In the genomic region with DNA sequence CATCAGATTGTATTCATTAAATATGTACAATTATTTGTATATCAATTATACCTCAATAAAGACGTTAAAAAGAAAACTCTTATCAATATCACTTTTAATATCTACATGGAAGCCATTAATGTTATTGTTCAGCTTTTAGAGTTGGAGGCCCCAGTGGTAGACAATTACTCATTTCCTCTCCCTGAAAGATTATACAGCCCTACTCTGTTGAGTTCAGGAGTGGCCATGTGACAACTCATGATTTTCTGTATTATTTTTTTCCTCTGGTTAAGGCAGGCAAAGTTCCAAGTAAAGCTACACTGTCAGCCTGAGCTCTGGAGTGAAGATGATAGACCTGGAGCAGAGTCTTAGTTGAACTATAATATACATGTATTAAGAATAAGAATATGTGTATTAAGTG, we compare ENCODE assay signal across 28 cellular contexts.
DNase-seq lines count a peak whose midpoint lies in the region; ATAC-seq, FAIRE-seq and TF ChIP-seq lines count a peak whose summit lies in the region.
"Had no signal": no experiment of that assay in that cellular context is flagged by ENCODE, and none has a peak within 500 bp of the region (broad histone marks: within the 10 kb centered on the region; RNA-seq: fewer than 3 reads in every experiment).

No MANE protein-coding gene starts in this region.

- H3K4me1 ChIP-seq in astrocyte (ENCODE audit: insufficient read depth, low read length) (no peaks in the 10 kb centered on the region), MM.1S (ENCODE audit: low read length) (peaks cover 19% of the 10 kb centered on the region), Peyer's patch (no peaks in the 10 kb centered on the region)
- H3K4me1 ChIP-seq: BLaER1 treated with 17β-estradiol and CSF1 and Interleukin-3, amounts not matched to agents 10 nM and 100 nM; colonic mucosa had no signal

- H3K36me3 ChIP-seq in astrocyte (ENCODE audit: insufficient read depth, low read length) (no peaks in the 10 kb centered on the region), MM.1S (replicated peaks; ENCODE audit: insufficient read depth, low read length) (no peaks in the 10 kb centered on the region), Peyer's patch (no peaks in the 10 kb centered on the region)
- H3K36me3 ChIP-seq: colonic mucosa, MG63 had no signal

- H3K9me2 ChIP-seq in MM.1S (replicated peaks; ENCODE audit: insufficient read depth, low read length), result no peaks in the 10 kb centered on the region

- peaks cover 6% of the 10 kb centered on the region for H3K4me1 Mint-ChIP-seq in activated CD4-positive, alpha-beta T cell treated with anti-CD3 and anti-CD28 coated beads for 36 hours
- H3K4me1 Mint-ChIP-seq in astrocyte (ENCODE audit: low read depth, unreplicated experiment) (no peaks in the 10 kb centered on the region), endothelial cell (ENCODE audit: unreplicated experiment) (no peaks in the 10 kb centered on the region)

- no peak for TF ChIP-seq POLR2A in Peyer's patch (IDR thresholded peaks at IDR 0.05)

- ATAC-seq in activated CD4-positive, alpha-beta T cell treated with anti-CD3 and anti-CD28 coated beads for 36 hours, result peak; percentile 39
- ATAC-seq: A549 had no signal

- CTCF ChIA-PET in activated CD4-positive, alpha-beta T cell treated with anti-CD3 and anti-CD28 coated beads for 36 hours (lab: Charles Lee), result interaction anchor here (1.0 kb wide), 1 partner anchor 25 kb away, joined by 3 read pairs; no protein-coding TSS in a partner anchor

- H3K9ac ChIP-seq in astrocyte (ENCODE audit: low read length) (no peak overlapping the region), MM.1S (ENCODE audit: low read length) (no peak overlapping the region)
- H3K9ac ChIP-seq: BLaER1 treated with 17β-estradiol and CSF1 and Interleukin-3, amounts not matched to agents 10 nM and 100 nM had no signal

- no peak overlapping the region for H3K4me3 ChIP-seq in astrocyte (ENCODE audit: insufficient read depth, low read depth, low read length)
- no peak overlapping the region for H3K4me3 ChIP-seq in foreskin fibroblast (ENCODE audit: low read depth in 1 of 2, low read length in 2 of 2)
- no peak overlapping the region for H3K4me3 ChIP-seq in MM.1S (ENCODE audit: low read length)
- no peak overlapping the region for H3K4me3 ChIP-seq in Peyer's patch
- H3K4me3 ChIP-seq: A549; BLaER1 treated with 17β-estradiol and CSF1 and Interleukin-3, amounts not matched to agents 10 nM and 100 nM; colonic mucosa; MG63 had no signal

- H3K27me3 ChIP-seq in astrocyte (ENCODE audit: insufficient read depth, low read length), result no peaks in the 10 kb centered on the region
- no peaks in the 10 kb centered on the region for H3K27me3 ChIP-seq in MM.1S (replicated peaks; ENCODE audit: insufficient read depth, low read length)
- no peaks in the 10 kb centered on the region for H3K27me3 ChIP-seq in Peyer's patch
- H3K27me3 ChIP-seq: BLaER1 treated with 17β-estradiol and CSF1 and Interleukin-3, amounts not matched to agents 10 nM and 100 nM; colonic mucosa; MG63 had no signal

- no peak overlapping the region for H2AFZ ChIP-seq in astrocyte (ENCODE audit: low read depth, low read length)
- H2AFZ ChIP-seq in MM.1S (ENCODE audit: low read length), result no peak overlapping the region

- peaks cover 18% of the 10 kb centered on the region for H3K9me3 ChIP-seq in astrocyte (ENCODE audit: insufficient read depth, low read depth, low read length)
- 0 out of 2 replicates have a peak, but pooled peaks cover 5% of the 10 kb centered on the region for H3K9me3 ChIP-seq in MM.1S (replicated peaks; ENCODE audit: insufficient read depth, low read length)
- peaks cover 0 to 20% (median 4%) of the 10 kb centered on the region in 4 donors for H3K9me3 ChIP-seq in Peyer's patch
- H3K9me3 ChIP-seq: colonic mucosa had no signal

- H3F3A ChIP-seq in MM.1S (ENCODE audit: insufficient read depth, low read length), result peaks cover 3% of the 10 kb centered on the region; the same call in 1 of the 2 replicates

- H3K4me2 ChIP-seq in astrocyte (ENCODE audit: low read length), result no peak overlapping the region
- no peak overlapping the region for H3K4me2 ChIP-seq in MM.1S (ENCODE audit: low read depth, low read length)
- H3K4me2 ChIP-seq: A549; BLaER1 treated with 17β-estradiol and CSF1 and Interleukin-3, amounts not matched to agents 10 nM and 100 nM had no signal

- peaks cover 6% of the 10 kb centered on the region for H3K36me3 Mint-ChIP-seq in activated CD4-positive, alpha-beta T cell treated with anti-CD3 and anti-CD28 coated beads for 36 hours (ENCODE audit: low read depth)
- H3K36me3 Mint-ChIP-seq in astrocyte (ENCODE audit: low read depth, unreplicated experiment) (no peaks in the 10 kb centered on the region), endothelial cell (ENCODE audit: low read depth, unreplicated experiment) (peaks cover 9% of the 10 kb centered on the region)

- intact Hi-C loops in activated CD4-positive, alpha-beta T cell treated with anti-CD3 and anti-CD28 coated beads for 36 hours (cut with DNase I, micrococcal nuclease), result no loop called here

- H3K9me3 Mint-ChIP-seq in activated CD4-positive, alpha-beta T cell treated with anti-CD3 and anti-CD28 coated beads for 36 hours (ENCODE audit: low read depth), result peaks cover 21% of the 10 kb centered on the region
- H3K9me3 Mint-ChIP-seq in astrocyte (ENCODE audit: unreplicated experiment) (peaks cover 22% of the 10 kb centered on the region), endothelial cell (ENCODE audit: unreplicated experiment) (peaks cover 11% of the 10 kb centered on the region)

- H3K79me2 ChIP-seq in astrocyte (ENCODE audit: insufficient read depth, low read length), result no peaks in the 10 kb centered on the region
- no peaks in the 10 kb centered on the region for H3K79me2 ChIP-seq in MM.1S (ENCODE audit: low read length)

- POLR2A ChIA-PET in activated CD4-positive, alpha-beta T cell treated with anti-CD3 and anti-CD28 coated beads for 36 hours (lab: Charles Lee), result no interaction called here

- no peaks in the 10 kb centered on the region for H3K27me3 Mint-ChIP-seq in activated CD4-positive, alpha-beta T cell treated with anti-CD3 and anti-CD28 coated beads for 36 hours
- H3K27me3 Mint-ChIP-seq in astrocyte (ENCODE audit: low read depth, unreplicated experiment) (no peaks in the 10 kb centered on the region), endothelial cell (ENCODE audit: unreplicated experiment) (no peaks in the 10 kb centered on the region)
- H3K27me3 Mint-ChIP-seq: IgD-negative memory B cell had no signal

- no peak overlapping the region for H3K27ac Mint-ChIP-seq in activated CD4-positive, alpha-beta T cell treated with anti-CD3 and anti-CD28 coated beads for 36 hours
- no peak overlapping the region for H3K27ac Mint-ChIP-seq in astrocyte (ENCODE audit: unreplicated experiment)
- no peak overlapping the region for H3K27ac Mint-ChIP-seq in endothelial cell (ENCODE audit: unreplicated experiment)
- H3K27ac Mint-ChIP-seq: IgD-negative memory B cell; T-helper 1 cell treated with Interleukin-12 subunit alpha and Interleukin-12 subunit beta and Interleukin-4 antibody, amounts not matched to agents 30 μg/mL and 1 μg/mL, for 36 hours had no signal

- DNase-seq in activated CD4-positive, alpha-beta T cell treated with anti-CD3 and anti-CD28 coated beads for 36 hours, result no peak
- DNase-seq in activated CD4-positive, alpha-beta T cell treated with anti-CD3 and anti-CD28 coated beads for 4 hours, result no peak
- DNase-seq in astrocyte (ENCODE audit: low read depth) (peak; percentile 42), foreskin fibroblast (peak; percentile 39 to 69), stromal cell of bone marrow (ENCODE audit: low read depth) (peak; percentile 35), MM.1S (no peak), endothelial cell (ENCODE audit: low spot score) (no peak), Peyer's patch (no peak)
- DNase-seq: activated CD4-positive, alpha-beta T cell treated with anti-CD3 and anti-CD28 coated beads, Interleukin-2, amount 50 U/mL, for 4 hours; activated T-cell treated with anti-CD3 and anti-CD28 coated beads for 4 hours; anterior cingulate cortex; Calu3; colonic mucosa; GDM1; MG63; NCI-H146; NCI-H2171; NCI-H69; nucleus accumbens; retina; SHP77 had no signal

- H4K20me1 ChIP-seq in astrocyte (ENCODE audit: insufficient read depth, low read length) (no peaks in the 10 kb centered on the region), MM.1S (ENCODE audit: insufficient read depth, low read length) (no peaks in the 10 kb centered on the region)
- H4K20me1 ChIP-seq: BLaER1 treated with 17β-estradiol and CSF1 and Interleukin-3, amounts not matched to agents 10 nM and 100 nM had no signal

- H3K27ac ChIP-seq in astrocyte (ENCODE audit: low read depth, low read length) (no peak overlapping the region), MM.1S (ENCODE audit: low read length) (no peak overlapping the region), Peyer's patch (no peak overlapping the region)
- H3K27ac ChIP-seq: A549; BLaER1 treated with 17β-estradiol and CSF1 and Interleukin-3, amounts not matched to agents 10 nM and 100 nM; colonic mucosa; HL-60 had no signal

- no peak overlapping the region for H3K4me3 Mint-ChIP-seq in activated CD4-positive, alpha-beta T cell treated with anti-CD3 and anti-CD28 coated beads for 36 hours
- H3K4me3 Mint-ChIP-seq in astrocyte (ENCODE audit: unreplicated experiment) (no peak overlapping the region), endothelial cell (ENCODE audit: unreplicated experiment) (no peak overlapping the region)
- H3K4me3 Mint-ChIP-seq: IgD-negative memory B cell; T-helper 1 cell treated with Interleukin-12 subunit alpha and Interleukin-12 subunit beta and Interleukin-4 antibody, amounts not matched to agents 30 μg/mL and 1 μg/mL, for 36 hours had no signal

- TF ChIP-seq CTCF in astrocyte (IDR thresholded peaks at IDR 0.05; ENCODE audit: insufficient read depth, low read depth, low read length), result no peak
- no peak for TF ChIP-seq CTCF in foreskin fibroblast (IDR thresholded peaks at IDR 0.05; ENCODE audit: low read depth, low read length)
- TF ChIP-seq CTCF in MM.1S (IDR thresholded peaks at IDR 0.05; ENCODE audit: low read length), result no peak
- TF ChIP-seq CTCF in endothelial cell (IDR thresholded peaks at IDR 0.05; ENCODE audit: unreplicated experiment), result no peak
- TF ChIP-seq CTCF in Peyer's patch (IDR thresholded peaks at IDR 0.05), result no peak

- no peak for FAIRE-seq in astrocyte (lab: Jason Lieb, UNC)
- FAIRE-seq: A549, frontal cortex, urothelium cell line had no signal

Comparison
In these comparisons a context has a peak if more than half of its experiments do, and no peak if none do; other contexts are left out.
1. DNase-seq: peak in astrocyte (single experiment), foreskin fibroblast (2 of 2) and stromal cell of bone marrow (single experiment); none in activated CD4-positive, alpha-beta T cell treated with anti-CD3 and anti-CD28 coated beads for 36 hours (single experiment), activated CD4-positive, alpha-beta T cell treated with anti-CD3 and anti-CD28 coated beads for 4 hours (0 of 2), MM.1S (single experiment), endothelial cell (single experiment) and Peyer's patch (0 of 3).